Comparison of ENCODE assay signal across 8 cellular contexts in the genomic region with DNA sequence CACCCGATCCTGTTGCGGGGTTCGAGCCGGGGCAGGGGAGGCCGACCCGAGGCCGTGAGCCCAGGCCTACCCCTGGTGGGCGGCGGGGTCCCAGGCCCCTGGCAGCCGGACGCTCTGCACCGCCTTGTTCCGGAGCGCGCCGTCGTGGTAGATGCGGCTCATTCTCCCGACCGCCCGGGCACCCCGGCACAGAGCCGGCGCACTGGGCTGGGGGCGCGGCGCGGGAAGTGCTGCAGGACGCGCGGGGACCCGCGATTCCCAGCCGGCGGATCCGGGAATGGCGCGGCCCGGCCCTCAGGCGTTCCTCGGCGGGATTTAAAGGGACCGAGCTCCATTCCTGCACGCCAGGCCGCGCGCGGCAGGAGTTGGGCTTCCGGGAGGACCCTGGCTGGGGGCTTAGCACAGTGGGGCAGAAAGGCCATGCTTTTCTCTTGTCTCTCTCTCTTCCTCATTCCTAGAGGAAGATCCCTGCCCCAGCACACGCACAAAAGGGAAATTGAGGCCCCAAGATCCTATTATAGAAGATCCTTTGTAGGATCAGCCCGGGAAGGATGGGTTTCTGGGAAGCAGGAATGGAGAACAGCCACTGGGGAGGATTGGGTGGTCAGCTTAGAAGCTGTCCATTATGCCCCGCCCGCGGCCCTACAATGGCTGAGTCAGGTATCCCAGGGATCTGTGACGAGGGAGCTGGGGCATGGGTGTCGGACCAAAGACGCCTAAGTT. TPM values are rescaled to one million over a fixed set of nuclear protein-coding genes. Genes with fewer than 3 reads are reported as not detected.
DNase-seq lines count a peak whose midpoint lies in the region; ATAC-seq and TF ChIP-seq lines count a peak whose summit lies in the region.

A gene (minus strand): TSS at position 279 of the 723 bp plus-strand sequence. CDS start 117 bp downstream, at position 162.

- no peaks in the 10 kb centered on the region for H4K20me1 ChIP-seq in hepatocyte (ENCODE audit: insufficient read depth, poor library complexity, severe bottlenecking)

- peak within 1 kb of the TSS; percentile 68 for H3K4me3 ChIP-seq in MG63
- H3K4me3 ChIP-seq in hepatocyte: peak within 1 kb of the TSS; percentile 96
- H3K4me3 ChIP-seq in HAP-1: no peak within 1 kb of the TSS

- H3K4me1 ChIP-seq in hepatocyte (ENCODE audit: insufficient read depth) (peaks cover 8% of the 10 kb centered on the region), HAP-1 (no peaks in the 10 kb centered on the region)

- in situ Hi-C loops in HAP-1 (cut with MboI; ENCODE audit: low sequenced_read_pairs): no loop called here

- H3K9me3 ChIP-seq in MG63 (no peaks in the 10 kb centered on the region), hepatocyte (ENCODE audit: low read depth) (no peaks in the 10 kb centered on the region), HAP-1 (no peaks in the 10 kb centered on the region)

- no peaks in the 10 kb centered on the region for H3K9me2 ChIP-seq in hepatocyte (replicated peaks; ENCODE audit: insufficient read depth)

- H3K27ac ChIP-seq in hepatocyte: peak within 1 kb of the TSS; percentile 86

- H2AFZ ChIP-seq in hepatocyte: peak within 1 kb of the TSS; percentile 96

- H3K4me2 ChIP-seq in hepatocyte: peak within 1 kb of the TSS; percentile 97

- no peaks in the 10 kb centered on the region for H3K79me2 ChIP-seq in hepatocyte

- no peaks in the 10 kb centered on the region; the same call in 1 of the 2 replicates for H3K36me3 ChIP-seq in MG63
- no peaks in the 10 kb centered on the region for H3K36me3 ChIP-seq in hepatocyte (replicated peaks; ENCODE audit: insufficient read depth, low read depth)
- H3K36me3 ChIP-seq in HAP-1 (replicated peaks): no peaks in the 10 kb centered on the region

- 10% methylated on average over 50 of the region's 57 CpGs for WGBS in hepatocyte (ENCODE audit: low lambda C conversion rate, missing lambda C conversion rate)

- H3K27me3 ChIP-seq in MG63 (no peaks in the 10 kb centered on the region), hepatocyte (no peaks in the 10 kb centered on the region), HAP-1 (ENCODE audit: low read depth) (no peaks in the 10 kb centered on the region)

- no peak for ATAC-seq in GM19455 (IDR thresholded peaks at IDR 0.05; ENCODE audit: unreplicated experiment)

- intact Hi-C loops in posterior vena cava (cut with DNase I): loop anchor here in 1 of 2 donors (5.0 kb wide), 1 partner anchor 159 kb away; no protein-coding TSS in a partner anchor

- no peak for TF ChIP-seq CTCF in hepatocyte (IDR thresholded peaks at IDR 0.05; ENCODE audit: poor library complexity)

- DNase-seq in COLO829 (ENCODE audit: low spot score) (peak; percentile 59), MG63 (peak; percentile 71), astrocyte of the hippocampus (ENCODE audit: low read depth, low spot score) (peak; percentile 76), hepatocyte (ENCODE audit: low spot score) (peak; percentile 78), posterior vena cava (ENCODE audit: low spot score) (peak; percentile 89), HAP-1 (ENCODE audit: low spot score in 2 of 2) (no peak), GOT3 (lab: John Stamatoyannopoulos, UW) (no peak)

RNA-seq across cellular contexts. Expression of the gene that starts here (rescaled TPM):
- 4.0 and 6.4 TPM in 2 replicates for total RNA-seq in MG63 (2014; rRNA removed; shearing (Covaris generic); ENCODE audit: low replicate concordance)
- total RNA-seq in hepatocyte (6.8 and 8.6 TPM in 2 replicates), posterior vena cava (10 to 100 TPM; 17.5 to 24.7 TPM)
- 3.8 and 6.5 TPM in 2 replicates for polyA plus RNA-seq in hepatocyte

Comparison
In these comparisons a context has a peak if more than half of its experiments do, and no peak if none do; other contexts are left out.
1. DNase-seq: peak in COLO829 (single experiment), MG63 (single experiment), astrocyte of the hippocampus (single experiment), hepatocyte (single experiment) and posterior vena cava (single experiment); none in HAP-1 (0 of 2) and GOT3 (single experiment).